Comparison of ENCODE assay signal across 1 cellular context in the genomic region with DNA sequence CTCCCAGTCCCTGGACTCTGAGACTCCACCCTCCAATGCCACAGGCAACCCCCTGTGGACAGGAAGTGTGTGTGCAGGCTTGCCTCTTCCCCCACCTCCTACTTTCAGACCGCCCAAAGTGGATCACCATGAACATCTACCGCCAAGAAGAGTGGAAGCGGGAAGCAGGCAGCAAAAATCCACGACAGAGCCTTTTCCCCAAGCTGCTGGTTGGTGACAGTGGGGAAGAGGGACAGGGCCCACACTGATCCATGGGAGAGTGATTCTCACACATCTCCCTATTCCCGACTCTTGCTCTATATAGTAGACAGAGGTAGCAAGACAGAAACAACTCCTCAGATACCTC.
TF ChIP-seq lines count a peak whose summit lies in the region.

No MANE protein-coding gene starts in this region.

TF ChIP-seq in GM23338, 12 proteins besides CTCF, POLR2A, EP300 and RAD21 (continued from another document):
- no peak for TF ChIP-seq EZH2phosphoT487 (IDR thresholded peaks at IDR 0.05; ENCODE audit: unreplicated experiment)
